16 cellular contexts compared by ENCODE assay signal in the genomic region with DNA sequence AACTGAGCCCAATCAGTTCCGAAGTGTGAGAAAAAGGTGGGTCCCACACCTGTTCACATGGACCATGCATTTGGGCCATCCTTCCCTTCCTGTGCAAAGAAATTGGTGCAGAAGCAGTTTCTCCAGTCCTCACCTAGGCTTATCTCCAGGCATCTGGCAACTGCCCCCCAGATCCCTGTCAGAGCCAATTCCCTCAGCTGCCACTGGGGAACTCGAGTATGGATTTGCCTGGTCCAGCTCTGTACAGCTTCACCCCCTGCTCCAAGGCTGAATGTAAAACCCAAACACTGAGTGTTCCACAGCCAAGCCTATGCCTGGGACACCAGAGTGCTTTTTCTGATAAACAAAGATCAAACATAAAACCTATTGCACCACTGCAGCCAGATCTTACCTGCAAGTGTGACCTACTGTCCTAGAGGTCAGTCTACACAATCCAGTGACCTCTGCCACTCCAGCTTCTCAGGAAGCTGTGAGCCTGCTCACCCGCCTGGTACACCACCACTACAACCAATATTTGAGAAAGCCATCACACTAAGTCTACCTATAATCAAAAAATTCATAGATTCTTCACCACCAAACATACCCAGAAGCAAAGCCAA.
DNase-seq lines count a peak whose midpoint lies in the region; ATAC-seq and TF ChIP-seq lines count a peak whose summit lies in the region.
"Had no signal": no experiment of that assay in that cellular context is flagged by ENCODE, and none has a peak within 500 bp of the region (broad histone marks: within the 10 kb centered on the region; RNA-seq: fewer than 3 reads in every experiment).

No MANE protein-coding gene starts in this region.

- H3K9me3 ChIP-seq in right lobe of liver (no peaks in the 10 kb centered on the region), colonic mucosa (no peaks in the 10 kb centered on the region)
- H3K9me3 ChIP-seq: BLaER1, HAP-1 had no signal

- H3K9me2 ChIP-seq in GM23338 (ENCODE audit: insufficient read depth): no peaks in the 10 kb centered on the region

- no peaks in the 10 kb centered on the region for H4K20me1 ChIP-seq in GM23338 (replicated peaks; ENCODE audit: insufficient read depth)
- H4K20me1 ChIP-seq: BLaER1 had no signal

- H3K4me3 ChIP-seq in GM23338 (no peak overlapping the region), right lobe of liver (no peak overlapping the region), colonic mucosa (no peak overlapping the region)
- H3K4me3 ChIP-seq: BLaER1, HAP-1 had no signal

- no peak overlapping the region for H3K9ac ChIP-seq in colonic mucosa (ENCODE audit: low read depth in 2 of 2, low read length in 2 of 2)
- H3K9ac ChIP-seq: BLaER1 had no signal

- WGBS in right lobe of liver (ENCODE audit: insufficient coverage, low coverage, low lambda C conversion rate, missing lambda C conversion rate): 21% methylated on average over 2 of the region's 3 CpGs

- no peak overlapping the region for H3K4me2 ChIP-seq in GM23338
- H3K4me2 ChIP-seq: BLaER1 had no signal

- no peak for TF ChIP-seq POLR2A in right lobe of liver (IDR thresholded peaks at IDR 0.05)

- ATAC-seq in GM23338 (peak; percentile 44; the same call in 1 of the 3 replicates), WTC11 (peak; percentile 85), right lobe of liver (peak; percentile 27 to 84 (median 32)), SK-N-SH treated with all-trans-retinoic acid at 6 μM for 48 hours (no peak)
- ATAC-seq in activated naive CD4-positive, alpha-beta T cell treated with anti-CD3 and anti-CD28 coated beads, Interleukin-2, amount 50 U/mL, for 72 hours: no peak

- peak; percentile 11 for DNase-seq in GM23338 (ENCODE audit: low spot score)
- DNase-seq in WTC11 (ENCODE audit: low spot score): no peak
- DNase-seq in iPS-NIHi11 (ENCODE audit: low spot score): peak; percentile 6
- no peak for DNase-seq in right lobe of liver
- DNase-seq in activated naive CD4-positive, alpha-beta T cell treated with anti-CD3 and anti-CD28 coated beads, Interleukin-2, amount 50 U/mL, for 72 hours (ENCODE audit: low spot score in 2 of 2): no peak
- no peak for DNase-seq in colonic mucosa
- no peak for DNase-seq in cerebellar cortex (ENCODE audit: low spot score)
- DNase-seq: 8988T; CD4-positive, alpha-beta memory T cell; DMS153; DMS79; GDM1 had no signal

- H3K4me3 Mint-ChIP-seq in GM23338 (no peak overlapping the region), WTC11 (no peak overlapping the region)
- H3K4me3 Mint-ChIP-seq: CD14-positive monocyte; CD4-positive, alpha-beta memory T cell had no signal

- H3K36me3 Mint-ChIP-seq in GM23338 (ENCODE audit: low read depth): peaks cover 3% of the 10 kb centered on the region; the same call in 1 of the 3 replicates
- H3K36me3 Mint-ChIP-seq in WTC11: no peaks in the 10 kb centered on the region
- peaks cover 0 to 6% of the 10 kb centered on the region in 2 donors for H3K36me3 Mint-ChIP-seq in activated naive CD4-positive, alpha-beta T cell treated with anti-CD3 and anti-CD28 coated beads, Interleukin-2, amount 50 U/mL, for 72 hours
- H3K36me3 Mint-ChIP-seq: CD14-positive monocyte; CD4-positive, alpha-beta memory T cell had no signal

- H3K27me3 ChIP-seq in GM23338 (ENCODE audit: insufficient read depth): no peaks in the 10 kb centered on the region
- no peaks in the 10 kb centered on the region for H3K27me3 ChIP-seq in right lobe of liver
- H3K27me3 ChIP-seq in colonic mucosa: no peaks in the 10 kb centered on the region
- H3K27me3 ChIP-seq: BLaER1 had no signal

- intact Hi-C loops in right lobe of liver (cut with DNase I): no loop called here
- intact Hi-C loops in colonic mucosa (cut with DNase I): no loop called here

- H3K4me1 Mint-ChIP-seq in GM23338 (no peaks in the 10 kb centered on the region), WTC11 (no peaks in the 10 kb centered on the region)
- H3K4me1 Mint-ChIP-seq: CD14-positive monocyte; CD4-positive, alpha-beta memory T cell had no signal

- no peak overlapping the region for H2AFZ ChIP-seq in GM23338

- POLR2A ChIA-PET in WTC11 (lab: Charles Lee): no interaction called here

- CTCF ChIA-PET in WTC11 (lab: Charles Lee): interaction anchor here (1.1 kb wide), 1 partner anchor 136 kb away, joined by 3 read pairs; no protein-coding TSS in a partner anchor

- no peaks in the 10 kb centered on the region for H3K79me2 ChIP-seq in GM23338 (replicated peaks; ENCODE audit: insufficient read depth)

- H3K9me3 Mint-ChIP-seq in GM23338 (peaks cover 9% of the 10 kb centered on the region; the same call in 2 of the 3 replicates), WTC11 (peaks cover 11% of the 10 kb centered on the region)
- peaks cover 20 to 25% of the 10 kb centered on the region in 2 donors for H3K9me3 Mint-ChIP-seq in activated naive CD4-positive, alpha-beta T cell treated with anti-CD3 and anti-CD28 coated beads, Interleukin-2, amount 50 U/mL, for 72 hours

- H3F3A ChIP-seq in GM23338 (replicated peaks; ENCODE audit: low read depth): no peaks in the 10 kb centered on the region

- no peaks in the 10 kb centered on the region for H3K27me3 Mint-ChIP-seq in GM23338 (ENCODE audit: insufficient read depth, low read depth, poor library complexity)
- no peaks in the 10 kb centered on the region for H3K27me3 Mint-ChIP-seq in WTC11 (ENCODE audit: low read depth)
- H3K27me3 Mint-ChIP-seq: CD4-positive, alpha-beta memory T cell had no signal

- H3K36me3 ChIP-seq in GM23338 (ENCODE audit: insufficient read depth) (no peaks in the 10 kb centered on the region), right lobe of liver (no peaks in the 10 kb centered on the region), colonic mucosa (no peaks in the 10 kb centered on the region)
- H3K36me3 ChIP-seq: BLaER1, HAP-1 had no signal

- TF ChIP-seq CTCF in GM23338 (conservative IDR thresholded peaks at IDR 0.05; ENCODE audit: low read depth in 2 of 2) (peak in 1 of 2 experiments; percentile 23; a peak in 1 of 4 replicates), WTC11 (IDR thresholded peaks at IDR 0.05) (no peak), right lobe of liver (IDR thresholded peaks at IDR 0.05) (no peak), colonic mucosa (IDR thresholded peaks at IDR 0.05) (no peak)

- H3K27ac ChIP-seq in GM23338 (ENCODE audit: low read depth) (no peak overlapping the region), right lobe of liver (no peak overlapping the region), colonic mucosa (no peak overlapping the region)
- H3K27ac ChIP-seq: BLaER1 had no signal

- H3K4me1 ChIP-seq in GM23338 (ENCODE audit: insufficient read depth) (no peaks in the 10 kb centered on the region), right lobe of liver (peaks cover 0 to 5% (median 0%) of the 10 kb centered on the region in 4 donors), colonic mucosa (no peaks in the 10 kb centered on the region)
- H3K4me1 ChIP-seq: BLaER1, HAP-1 had no signal

- H3K27ac Mint-ChIP-seq in GM23338 (no peak overlapping the region), WTC11 (no peak overlapping the region)
- H3K27ac Mint-ChIP-seq in activated naive CD4-positive, alpha-beta T cell treated with anti-CD3 and anti-CD28 coated beads, Interleukin-2, amount 50 U/mL, for 72 hours: no peak overlapping the region
- H3K27ac Mint-ChIP-seq: CD14-positive monocyte; CD4-positive, alpha-beta memory T cell had no signal

TF ChIP-seq in WTC11, 78 proteins besides CTCF, POLR2A, EP300 and RAD21 (continues in another document):
- TF ChIP-seq, protein P1, sequence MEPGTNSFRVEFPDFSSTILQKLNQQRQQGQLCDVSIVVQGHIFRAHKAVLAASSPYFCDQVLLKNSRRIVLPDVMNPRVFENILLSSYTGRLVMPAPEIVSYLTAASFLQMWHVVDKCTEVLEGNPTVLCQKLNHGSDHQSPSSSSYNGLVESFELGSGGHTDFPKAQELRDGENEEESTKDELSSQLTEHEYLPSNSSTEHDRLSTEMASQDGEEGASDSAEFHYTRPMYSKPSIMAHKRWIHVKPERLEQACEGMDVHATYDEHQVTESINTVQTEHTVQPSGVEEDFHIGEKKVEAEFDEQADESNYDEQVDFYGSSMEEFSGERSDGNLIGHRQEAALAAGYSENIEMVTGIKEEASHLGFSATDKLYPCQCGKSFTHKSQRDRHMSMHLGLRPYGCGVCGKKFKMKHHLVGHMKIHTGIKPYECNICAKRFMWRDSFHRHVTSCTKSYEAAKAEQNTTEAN (CRISPR knock-in tag; IDR thresholded peaks at IDR 0.05): no peak
- TF ChIP-seq, protein P2, sequence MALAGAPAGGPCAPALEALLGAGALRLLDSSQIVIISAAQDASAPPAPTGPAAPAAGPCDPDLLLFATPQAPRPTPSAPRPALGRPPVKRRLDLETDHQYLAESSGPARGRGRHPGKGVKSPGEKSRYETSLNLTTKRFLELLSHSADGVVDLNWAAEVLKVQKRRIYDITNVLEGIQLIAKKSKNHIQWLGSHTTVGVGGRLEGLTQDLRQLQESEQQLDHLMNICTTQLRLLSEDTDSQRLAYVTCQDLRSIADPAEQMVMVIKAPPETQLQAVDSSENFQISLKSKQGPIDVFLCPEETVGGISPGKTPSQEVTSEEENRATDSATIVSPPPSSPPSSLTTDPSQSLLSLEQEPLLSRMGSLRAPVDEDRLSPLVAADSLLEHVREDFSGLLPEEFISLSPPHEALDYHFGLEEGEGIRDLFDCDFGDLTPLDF (CRISPR knock-in tag; IDR thresholded peaks at IDR 0.05): no peak

TF ChIP-seq in SK-N-SH treated with all-trans-retinoic acid at 6 μM for 48 hours, 23 proteins besides CTCF, POLR2A, EP300 and RAD21 (continues in another document):
- TF ChIP-seq RARB (CRISPR knock-in tag; IDR thresholded peaks at IDR 0.05) (no peak), SNAI2 (CRISPR knock-in tag; IDR thresholded peaks at IDR 0.05) (no peak), ARNTL (CRISPR knock-in tag; IDR thresholded peaks at IDR 0.05; ENCODE audit: borderline replicate concordance, low read depth) (no peak)

Comparison
In these comparisons a context has a peak if more than half of its experiments do, and no peak if none do; other contexts are left out.
1. ATAC-seq: peak in GM23338 (single experiment), WTC11 (single experiment) and right lobe of liver (4 of 4); none in activated naive CD4-positive, alpha-beta T cell treated with anti-CD3 and anti-CD28 coated beads, Interleukin-2, amount 50 U/mL, for 72 hours (0 of 2) and SK-N-SH treated with all-trans-retinoic acid at 6 μM for 48 hours (single experiment).
2. DNase-seq: peak in GM23338 (single experiment) and iPS-NIHi11 (single experiment); none in WTC11 (single experiment), right lobe of liver (0 of 3), activated naive CD4-positive, alpha-beta T cell treated with anti-CD3 and anti-CD28 coated beads, Interleukin-2, amount 50 U/mL, for 72 hours (0 of 2), colonic mucosa (single experiment) and cerebellar cortex (single experiment).